1 cellular context compared by ENCODE assay signal in genomic region chr17:76239538-76240274, GRCh38.
TF ChIP-seq lines count a peak whose summit lies in the region.

No MANE protein-coding gene starts in this region.

TF ChIP-seq in HepG2, 621 proteins besides CTCF, POLR2A, EP300 and RAD21 (continued from another document and continues in another):
- TF ChIP-seq ZNF350 (CRISPR knock-in tag; IDR thresholded peaks at IDR 0.05; ENCODE audit: borderline replicate concordance, low read depth), result no peak
- no peak; the same call in 1 of the 2 replicates for TF ChIP-seq ZMAT3 (CRISPR knock-in tag; conservative IDR thresholded peaks at IDR 0.05)
- no peak for TF ChIP-seq ZNF17 (CRISPR knock-in tag; IDR thresholded peaks at IDR 0.05)
- TF ChIP-seq CC2D1A (CRISPR knock-in tag; IDR thresholded peaks at IDR 0.05), result no peak
- TF ChIP-seq ZNF792 (CRISPR knock-in tag; IDR thresholded peaks at IDR 0.05), result no peak
- no peak for TF ChIP-seq NFE2 (CRISPR knock-in tag; IDR thresholded peaks at IDR 0.05)
- TF ChIP-seq PATZ1 (CRISPR knock-in tag; IDR thresholded peaks at IDR 0.05), result no peak
- TF ChIP-seq, protein P1, sequence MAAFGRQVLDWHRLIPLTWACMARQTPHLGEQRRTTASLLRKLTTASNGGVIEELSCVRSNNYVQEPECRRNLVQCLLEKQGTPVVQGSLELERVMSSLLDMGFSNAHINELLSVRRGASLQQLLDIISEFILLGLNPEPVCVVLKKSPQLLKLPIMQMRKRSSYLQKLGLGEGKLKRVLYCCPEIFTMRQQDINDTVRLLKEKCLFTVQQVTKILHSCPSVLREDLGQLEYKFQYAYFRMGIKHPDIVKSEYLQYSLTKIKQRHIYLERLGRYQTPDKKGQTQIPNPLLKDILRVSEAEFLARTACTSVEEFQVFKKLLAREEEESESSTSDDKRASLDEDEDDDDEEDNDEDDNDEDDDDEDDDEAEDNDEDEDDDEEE (CRISPR knock-in tag; IDR thresholded peaks at IDR 0.05), result no peak
- no peak for TF ChIP-seq SOX6 (IDR thresholded peaks at IDR 0.05)
- TF ChIP-seq SOX6 (CRISPR knock-in tag; IDR thresholded peaks at IDR 0.05), result no peak
- TF ChIP-seq, protein P2, sequence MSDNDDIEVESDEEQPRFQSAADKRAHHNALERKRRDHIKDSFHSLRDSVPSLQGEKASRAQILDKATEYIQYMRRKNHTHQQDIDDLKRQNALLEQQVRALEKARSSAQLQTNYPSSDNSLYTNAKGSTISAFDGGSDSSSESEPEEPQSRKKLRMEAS (IDR thresholded peaks at IDR 0.05), result peak; percentile 54
- no peak for TF ChIP-seq ZNF124 (CRISPR knock-in tag; IDR thresholded peaks at IDR 0.05)
- TF ChIP-seq, protein P3, sequence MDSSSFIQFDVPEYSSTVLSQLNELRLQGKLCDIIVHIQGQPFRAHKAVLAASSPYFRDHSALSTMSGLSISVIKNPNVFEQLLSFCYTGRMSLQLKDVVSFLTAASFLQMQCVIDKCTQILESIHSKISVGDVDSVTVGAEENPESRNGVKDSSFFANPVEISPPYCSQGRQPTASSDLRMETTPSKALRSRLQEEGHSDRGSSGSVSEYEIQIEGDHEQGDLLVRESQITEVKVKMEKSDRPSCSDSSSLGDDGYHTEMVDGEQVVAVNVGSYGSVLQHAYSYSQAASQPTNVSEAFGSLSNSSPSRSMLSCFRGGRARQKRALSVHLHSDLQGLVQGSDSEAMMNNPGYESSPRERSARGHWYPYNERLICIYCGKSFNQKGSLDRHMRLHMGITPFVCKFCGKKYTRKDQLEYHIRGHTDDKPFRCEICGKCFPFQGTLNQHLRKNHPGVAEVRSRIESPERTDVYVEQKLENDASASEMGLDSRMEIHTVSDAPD (CRISPR knock-in tag; IDR thresholded peaks at IDR 0.05), result no peak
- TF ChIP-seq FUBP1 (CRISPR knock-in tag; IDR thresholded peaks at IDR 0.05; ENCODE audit: borderline replicate concordance), result no peak
- TF ChIP-seq TOPORS (CRISPR knock-in tag; IDR thresholded peaks at IDR 0.05), result no peak
- TF ChIP-seq FOXC1 (CRISPR knock-in tag; IDR thresholded peaks at IDR 0.05; ENCODE audit: borderline replicate concordance), result 0 out of 2 replicates have a peak, but pooled peaks have one; percentile 24
- 0 out of 2 replicates have a peak, but pooled peaks have one; percentile 19 for TF ChIP-seq TEAD2 (CRISPR knock-in tag; IDR thresholded peaks at IDR 0.05)
- no peak for TF ChIP-seq ZNF468 (CRISPR knock-in tag; IDR thresholded peaks at IDR 0.05)
- TF ChIP-seq RORA (CRISPR knock-in tag; IDR thresholded peaks at IDR 0.05), result no peak
- no peak for TF ChIP-seq SNRNP70 (IDR thresholded peaks at IDR 0.05; ENCODE audit: low read depth, low read length)
- no peak for TF ChIP-seq ZNF816 (CRISPR knock-in tag; IDR thresholded peaks at IDR 0.05; ENCODE audit: borderline replicate concordance)
- no peak for TF ChIP-seq ADNP (CRISPR knock-in tag; IDR thresholded peaks at IDR 0.05)
- 0 out of 2 replicates have a peak, but pooled peaks have one; percentile 26 for TF ChIP-seq ZNF446 (CRISPR knock-in tag; IDR thresholded peaks at IDR 0.05)
- TF ChIP-seq MXD1 (CRISPR knock-in tag; IDR thresholded peaks at IDR 0.05), result peak; percentile 54; the same call in 1 of the 2 replicates
- TF ChIP-seq ZNF572 (CRISPR knock-in tag; IDR thresholded peaks at IDR 0.05), result no peak
- no peak for TF ChIP-seq CEBPB (IDR thresholded peaks at IDR 0.05; ENCODE audit: borderline replicate concordance, low read depth, low read length)
- TF ChIP-seq PRMT3 (CRISPR knock-in tag; IDR thresholded peaks at IDR 0.05; ENCODE audit: borderline replicate concordance, low read depth), result no peak
- 0 out of 2 replicates have a peak, but pooled peaks have one; percentile 46 for TF ChIP-seq MTA1 (CRISPR knock-in tag; IDR thresholded peaks at IDR 0.05; ENCODE audit: borderline replicate concordance)
- no peak for TF ChIP-seq STAT5B (CRISPR knock-in tag; IDR thresholded peaks at IDR 0.05)
- TF ChIP-seq, protein P4, sequence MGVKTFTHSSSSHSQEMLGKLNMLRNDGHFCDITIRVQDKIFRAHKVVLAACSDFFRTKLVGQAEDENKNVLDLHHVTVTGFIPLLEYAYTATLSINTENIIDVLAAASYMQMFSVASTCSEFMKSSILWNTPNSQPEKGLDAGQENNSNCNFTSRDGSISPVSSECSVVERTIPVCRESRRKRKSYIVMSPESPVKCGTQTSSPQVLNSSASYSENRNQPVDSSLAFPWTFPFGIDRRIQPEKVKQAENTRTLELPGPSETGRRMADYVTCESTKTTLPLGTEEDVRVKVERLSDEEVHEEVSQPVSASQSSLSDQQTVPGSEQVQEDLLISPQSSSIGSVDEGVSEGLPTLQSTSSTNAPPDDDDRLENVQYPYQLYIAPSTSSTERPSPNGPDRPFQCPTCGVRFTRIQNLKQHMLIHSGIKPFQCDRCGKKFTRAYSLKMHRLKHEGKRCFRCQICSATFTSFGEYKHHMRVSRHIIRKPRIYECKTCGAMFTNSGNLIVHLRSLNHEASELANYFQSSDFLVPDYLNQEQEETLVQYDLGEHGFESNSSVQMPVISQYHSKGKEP (CRISPR knock-in tag; IDR thresholded peaks at IDR 0.05), result no peak
- TF ChIP-seq ATF4 (CRISPR knock-in tag; IDR thresholded peaks at IDR 0.05), result no peak
- TF ChIP-seq CREM (IDR thresholded peaks at IDR 0.05), result no peak
- TF ChIP-seq CREM (CRISPR knock-in tag; IDR thresholded peaks at IDR 0.05), result no peak
- no peak for TF ChIP-seq NFYB (CRISPR knock-in tag; IDR thresholded peaks at IDR 0.05)
- no peak for TF ChIP-seq SMARCC2 (IDR thresholded peaks at IDR 0.05)
- peak; percentile 74; the same call in 1 of the 2 replicates for TF ChIP-seq ZNF225 (CRISPR knock-in tag; IDR thresholded peaks at IDR 0.05)
- no peak for TF ChIP-seq PTBP1 (IDR thresholded peaks at IDR 0.05; ENCODE audit: low read depth, low read length, poor library complexity, severe bottlenecking)
- no peak for TF ChIP-seq MAF1 (CRISPR knock-in tag; IDR thresholded peaks at IDR 0.05; ENCODE audit: borderline replicate concordance)
- TF ChIP-seq ZNF713 (CRISPR knock-in tag; IDR thresholded peaks at IDR 0.05), result no peak
- 0 out of 2 replicates have a peak, but pooled peaks have one; percentile 21 for TF ChIP-seq ZBTB7B (CRISPR knock-in tag; IDR thresholded peaks at IDR 0.05)
- TF ChIP-seq, protein P5, sequence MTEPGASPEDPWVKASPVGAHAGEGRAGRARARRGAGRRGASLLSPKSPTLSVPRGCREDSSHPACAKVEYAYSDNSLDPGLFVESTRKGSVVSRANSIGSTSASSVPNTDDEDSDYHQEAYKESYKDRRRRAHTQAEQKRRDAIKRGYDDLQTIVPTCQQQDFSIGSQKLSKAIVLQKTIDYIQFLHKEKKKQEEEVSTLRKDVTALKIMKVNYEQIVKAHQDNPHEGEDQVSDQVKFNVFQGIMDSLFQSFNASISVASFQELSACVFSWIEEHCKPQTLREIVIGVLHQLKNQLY (CRISPR knock-in tag; IDR thresholded peaks at IDR 0.05), result no peak
- no peak for TF ChIP-seq FIP1L1 (IDR thresholded peaks at IDR 0.05; ENCODE audit: borderline replicate concordance, insufficient read depth, low read depth, low read length)
- TF ChIP-seq, protein P6, sequence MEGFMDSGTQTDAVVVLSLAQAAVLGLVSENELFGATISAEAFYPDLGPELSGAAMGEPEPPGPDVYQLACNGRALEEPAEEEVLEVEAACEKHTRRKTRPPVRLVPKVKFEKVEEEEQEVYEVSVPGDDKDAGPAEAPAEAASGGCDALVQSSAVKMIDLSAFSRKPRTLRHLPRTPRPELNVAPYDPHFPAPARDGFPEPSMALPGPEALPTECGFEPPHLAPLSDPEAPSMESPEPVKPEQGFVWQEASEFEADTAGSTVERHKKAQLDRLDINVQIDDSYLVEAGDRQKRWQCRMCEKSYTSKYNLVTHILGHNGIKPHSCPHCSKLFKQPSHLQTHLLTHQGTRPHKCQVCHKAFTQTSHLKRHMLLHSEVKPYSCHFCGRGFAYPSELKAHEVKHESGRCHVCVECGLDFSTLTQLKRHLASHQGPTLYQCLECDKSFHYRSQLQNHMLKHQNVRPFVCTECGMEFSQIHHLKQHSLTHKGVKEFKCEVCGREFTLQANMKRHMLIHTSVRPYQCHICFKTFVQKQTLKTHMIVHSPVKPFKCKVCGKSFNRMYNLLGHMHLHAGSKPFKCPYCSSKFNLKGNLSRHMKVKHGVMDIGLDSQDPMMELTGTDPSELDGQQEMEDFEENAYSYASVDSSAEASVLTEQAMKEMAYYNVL (CRISPR knock-in tag; IDR thresholded peaks at IDR 0.05; ENCODE audit: borderline replicate concordance), result 0 out of 2 replicates have a peak, but pooled peaks have one; percentile 39
- TF ChIP-seq ZNF512 (CRISPR knock-in tag; IDR thresholded peaks at IDR 0.05), result no peak
- TF ChIP-seq ZNF724P (CRISPR knock-in tag; IDR thresholded peaks at IDR 0.05; ENCODE audit: borderline replicate concordance), result no peak
- TF ChIP-seq NCOR1 (IDR thresholded peaks at IDR 0.05; ENCODE audit: borderline replicate concordance, low read length), result no peak
- TF ChIP-seq ZC3H4 (CRISPR knock-in tag; IDR thresholded peaks at IDR 0.05; ENCODE audit: borderline replicate concordance), result no peak
- TF ChIP-seq ZNF234 (CRISPR knock-in tag; conservative IDR thresholded peaks at IDR 0.05), result no peak
- TF ChIP-seq, protein P7, sequence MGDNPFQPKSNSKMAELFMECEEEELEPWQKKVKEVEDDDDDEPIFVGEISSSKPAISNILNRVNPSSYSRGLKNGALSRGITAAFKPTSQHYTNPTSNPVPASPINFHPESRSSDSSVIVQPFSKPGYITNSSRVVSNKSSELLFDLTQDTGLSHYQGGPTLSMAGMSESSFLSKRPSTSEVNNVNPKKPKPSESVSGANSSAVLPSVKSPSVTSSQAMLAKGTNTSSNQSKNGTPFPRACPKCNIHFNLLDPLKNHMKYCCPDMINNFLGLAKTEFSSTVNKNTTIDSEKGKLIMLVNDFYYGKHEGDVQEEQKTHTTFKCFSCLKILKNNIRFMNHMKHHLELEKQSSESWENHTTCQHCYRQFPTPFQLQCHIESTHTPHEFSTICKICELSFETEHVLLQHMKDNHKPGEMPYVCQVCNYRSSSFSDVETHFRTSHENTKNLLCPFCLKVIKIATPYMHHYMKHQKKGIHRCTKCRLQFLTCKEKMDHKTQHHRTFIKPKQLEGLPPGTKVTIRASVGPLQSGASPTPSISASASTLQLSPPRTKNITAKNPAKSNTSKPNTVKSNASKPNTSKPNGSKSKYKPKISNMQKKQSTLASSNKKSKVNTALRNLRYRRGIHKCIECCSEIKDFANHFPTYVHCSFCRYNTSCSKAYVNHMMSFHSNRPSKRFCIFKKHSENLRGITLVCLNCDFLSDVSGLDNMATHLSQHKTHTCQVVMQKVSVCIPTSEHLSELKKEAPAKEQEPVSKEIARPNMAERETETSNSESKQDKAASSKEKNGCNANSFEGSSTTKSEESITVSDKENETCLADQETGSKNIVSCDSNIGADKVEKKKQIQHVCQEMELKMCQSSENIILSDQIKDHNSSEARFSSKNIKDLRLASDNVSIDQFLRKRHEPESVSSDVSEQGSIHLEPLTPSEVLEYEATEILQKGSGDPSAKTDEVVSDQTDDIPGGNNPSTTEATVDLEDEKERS (CRISPR knock-in tag; IDR thresholded peaks at IDR 0.05), result no peak
- TF ChIP-seq POGZ (CRISPR knock-in tag; IDR thresholded peaks at IDR 0.05), result no peak
